8 cellular contexts compared by ENCODE assay signal in genomic region chrX:11381464-11381863, GRCh38.
DNase-seq lines count a peak whose midpoint lies in the region; ATAC-seq, FAIRE-seq and TF ChIP-seq lines count a peak whose summit lies in the region.

No MANE protein-coding gene starts in this region.

- no peak for FAIRE-seq in H54 (lab: Jason Lieb, UNC)

- no peak for TF ChIP-seq POLR2A in H54 (IDR thresholded peaks at IDR 0.05; ENCODE audit: low read depth, low read length)

- no peak overlapping the region for H3K27ac Mint-ChIP-seq in Calu3 (ENCODE audit: unreplicated experiment)

- H3K4me3 Mint-ChIP-seq in Calu3 (ENCODE audit: low read depth, unreplicated experiment): no peak overlapping the region

- H3K36me3 Mint-ChIP-seq in Calu3 (ENCODE audit: insufficient read depth, unreplicated experiment): no peaks in the 10 kb centered on the region

- intact Hi-C loops in Calu3 (cut with micrococcal nuclease; ENCODE audit: unreplicated experiment): loop anchor here (2.0 to 10.0 kb wide), 3 partner anchors 113 to 237 kb away; no protein-coding TSS in a partner anchor

- DNase-seq in Calu3 (peak; percentile 55), NCI-H748 treated with DMSO at 0.1 percent for 48 hours (lab: John Stamatoyannopoulos, UW) (peak; percentile 30), dedifferentiated amniotic fluid mesenchymal stem cell (ENCODE audit: extremely low spot score) (peak; percentile 76), medulla oblongata (ENCODE audit: extremely low spot score) (peak; percentile 80), H54 (ENCODE audit: insufficient read length, low spot score) (no peak)
- DNase-seq in activated effector memory CD4-positive, alpha-beta T cell treated with anti-CD3 and anti-CD28 coated beads, Interleukin-2, amount 50 U/mL, for 16 hours: no peak

- no peaks in the 10 kb centered on the region for H3K27me3 Mint-ChIP-seq in Calu3 (ENCODE audit: unreplicated experiment)

- CTCF ChIA-PET in Calu3 (lab: Charles Lee): no interaction called here

- no TSS peak for BruUV-seq in Calu3 (replicated peaks; lab: Mats Ljungman, UMichigan)

- peak; percentile 49 for TF ChIP-seq CTCF in Calu3 (IDR thresholded peaks at IDR 0.05; ENCODE audit: unreplicated experiment)

- peak; percentile 65 for ATAC-seq in GM18868 (IDR thresholded peaks at IDR 0.05; ENCODE audit: unreplicated experiment)
- peak; percentile 77 for ATAC-seq in HG03097 (IDR thresholded peaks at IDR 0.05; ENCODE audit: low FRiP score, unreplicated experiment)

- peaks cover 12% of the 10 kb centered on the region for H3K4me1 Mint-ChIP-seq in Calu3 (ENCODE audit: low read depth, unreplicated experiment)

- peaks cover 6% of the 10 kb centered on the region for H3K9me3 Mint-ChIP-seq in Calu3 (ENCODE audit: low read depth, unreplicated experiment)

Comparison
In these comparisons a context has a peak if more than half of its experiments do, and no peak if none do; other contexts are left out.
1. DNase-seq: peak in Calu3 (single experiment), NCI-H748 treated with DMSO at 0.1 percent for 48 hours (single experiment), dedifferentiated amniotic fluid mesenchymal stem cell (single experiment) and medulla oblongata (single experiment); none in H54 (single experiment) and activated effector memory CD4-positive, alpha-beta T cell treated with anti-CD3 and anti-CD28 coated beads, Interleukin-2, amount 50 U/mL, for 16 hours (single experiment).